ENCODE assay signal across 21 cellular contexts in the genomic region with DNA sequence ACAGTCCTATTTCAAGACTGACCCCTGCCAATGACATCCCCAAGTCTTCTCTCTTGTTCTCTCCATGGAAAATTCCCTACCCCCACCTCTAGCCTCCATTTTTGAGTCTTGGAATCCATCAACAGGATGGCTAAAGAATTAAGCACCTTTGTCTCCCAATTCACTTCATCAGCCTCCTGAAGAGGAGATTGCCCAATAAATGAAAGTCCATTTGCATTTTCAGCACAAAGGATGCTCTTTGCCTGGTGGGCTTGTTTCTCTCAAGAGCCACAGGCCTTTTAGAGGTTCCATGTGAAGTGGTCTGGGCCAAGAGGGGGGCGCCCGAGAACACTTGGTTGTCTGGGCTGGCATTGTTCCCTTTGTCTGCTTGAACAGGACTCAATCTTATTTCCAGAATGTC. TPM values are rescaled to one million over a fixed set of nuclear protein-coding genes. Genes with fewer than 3 reads are reported as not detected.
DNase-seq lines count a peak whose midpoint lies in the region; ATAC-seq and TF ChIP-seq lines count a peak whose summit lies in the region.
"Had no signal": no experiment of that assay in that cellular context is flagged by ENCODE, and none has a peak within 500 bp of the region (broad histone marks: within the 10 kb centered on the region; RNA-seq: fewer than 3 reads in every experiment).

No MANE protein-coding gene starts in this region.

- H2BK15ac ChIP-seq in neuronal stem cell (ENCODE audit: low read length): no peak overlapping the region

- TF ChIP-seq CTCF in GM23338 (conservative IDR thresholded peaks at IDR 0.05; ENCODE audit: low read depth in 2 of 2) (no peak), nephron progenitor cell (IDR thresholded peaks at IDR 0.05) (no peak)

- H3K4me1 Mint-ChIP-seq in GM23338: peaks cover 14% of the 10 kb centered on the region
- peaks cover 20% of the 10 kb centered on the region for H3K4me1 Mint-ChIP-seq in nephron progenitor cell
- H3K4me1 Mint-ChIP-seq: CD14-positive monocyte; CD4-positive, alpha-beta memory T cell; IgD-negative memory B cell had no signal

- no peaks in the 10 kb centered on the region for H3K27me3 ChIP-seq in GM23338 (ENCODE audit: insufficient read depth)
- no peaks in the 10 kb centered on the region for H3K27me3 ChIP-seq in ectodermal cell (ENCODE audit: control insufficient read depth, insufficient read depth, low read length, poor library complexity, severe bottlenecking)
- H3K27me3 ChIP-seq in neuronal stem cell (ENCODE audit: control insufficient read depth in 3 of 3, insufficient read depth in 3 of 3, low read depth in 1 of 3, low read length in 3 of 3): no peaks in the 10 kb centered on the region
- H3K27me3 ChIP-seq: BLaER1 had no signal

- no peak overlapping the region for H2BK120ac ChIP-seq in neuronal stem cell (ENCODE audit: low read depth, low read length)

- H2BK5ac ChIP-seq in neuronal stem cell (ENCODE audit: low read length): no peak overlapping the region

- H3K4me1 ChIP-seq in GM23338 (ENCODE audit: insufficient read depth): peaks cover 19% of the 10 kb centered on the region
- peaks cover 7% of the 10 kb centered on the region for H3K4me1 ChIP-seq in ectodermal cell (ENCODE audit: control insufficient read depth, insufficient read depth, low read length)
- peaks cover 2 to 5% of the 10 kb centered on the region in 2 donors for H3K4me1 ChIP-seq in neuronal stem cell (ENCODE audit: control insufficient read depth in 2 of 2, insufficient read depth in 1 of 2, low read depth in 1 of 2, low read length in 2 of 2)
- H3K4me1 ChIP-seq: BLaER1 had no signal

- DNase-seq in GM23338 (ENCODE audit: low spot score) (peak; percentile 16), nephron progenitor cell (no peak), neuronal stem cell (ENCODE audit: low spot score) (no peak), NCI-H1694 (lab: John Stamatoyannopoulos, UW) (no peak)
- DNase-seq: 8988T; CD4-positive, alpha-beta memory T cell; DMS153; DMS79; HFFc6 had no signal

- H3K27me3 Mint-ChIP-seq in GM23338 (ENCODE audit: insufficient read depth, low read depth, poor library complexity): peaks cover 7% of the 10 kb centered on the region
- peaks cover 2% of the 10 kb centered on the region for H3K27me3 Mint-ChIP-seq in nephron progenitor cell (ENCODE audit: low read depth, poor library complexity)
- H3K27me3 Mint-ChIP-seq: CD4-positive, alpha-beta memory T cell had no signal

- H4K8ac ChIP-seq in neuronal stem cell (ENCODE audit: low read depth, low read length): no peak overlapping the region

- H3K4me3 ChIP-seq in GM23338: no peak overlapping the region
- H3K4me3 ChIP-seq in ectodermal cell (ENCODE audit: insufficient read depth, low read depth, low read length): no peak overlapping the region
- no peak overlapping the region for H3K4me3 ChIP-seq in neuronal stem cell (ENCODE audit: low read length in 2 of 2)
- H3K4me3 ChIP-seq: BLaER1, GM12878 had no signal

- H2BK12ac ChIP-seq in neuronal stem cell (ENCODE audit: low read length): no peak overlapping the region

- no peak overlapping the region for H3K27ac ChIP-seq in GM23338 (ENCODE audit: low read depth)
- peak overlapping the region; percentile 27 for H3K27ac ChIP-seq in ectodermal cell (ENCODE audit: insufficient read depth, low read depth, low read length, poor library complexity, severe bottlenecking)
- peak overlapping the region; percentile 38 for H3K27ac ChIP-seq in neuronal stem cell (replicated peaks; ENCODE audit: low read length)
- H3K27ac ChIP-seq: BLaER1 had no signal

- H3K36me3 Mint-ChIP-seq in GM23338 (ENCODE audit: low read depth) (peaks cover 18% of the 10 kb centered on the region), nephron progenitor cell (ENCODE audit: low read depth) (peaks cover 9% of the 10 kb centered on the region)
- H3K36me3 Mint-ChIP-seq: CD14-positive monocyte; CD4-positive, alpha-beta memory T cell had no signal

- H3K9me3 ChIP-seq in ectodermal cell (ENCODE audit: control insufficient read depth, low read length): no peaks in the 10 kb centered on the region
- peaks cover 0 to 2% of the 10 kb centered on the region in 2 donors for H3K9me3 ChIP-seq in neuronal stem cell (replicated peaks in 1 of 2; ENCODE audit: control insufficient read depth in 2 of 2, insufficient read depth in 1 of 2, low read depth in 1 of 2, low read length in 2 of 2)

- H4K91ac ChIP-seq in neuronal stem cell (ENCODE audit: low read depth, low read length, poor library complexity): no peak overlapping the region

- H3F3A ChIP-seq in GM23338 (replicated peaks; ENCODE audit: low read depth): no peaks in the 10 kb centered on the region

- H2AFZ ChIP-seq in GM23338 (peak overlapping the region; percentile 91), neuronal stem cell (ENCODE audit: low read length) (peak overlapping the region; percentile 79)

- H3K4me2 ChIP-seq in GM23338: peak overlapping the region; percentile 56; the same call in 1 of the 2 replicates
- H3K4me2 ChIP-seq in neuronal stem cell (ENCODE audit: insufficient read depth, low read length, poor library complexity, severe bottlenecking): no peak overlapping the region
- H3K4me2 ChIP-seq: BLaER1 had no signal

- H3K79me1 ChIP-seq in neuronal stem cell (ENCODE audit: low read depth, low read length): no peaks in the 10 kb centered on the region

- H3K4ac ChIP-seq in neuronal stem cell (ENCODE audit: low read length): no peak overlapping the region

- H3K9ac ChIP-seq in neuronal stem cell (ENCODE audit: low read depth, low read length, poor library complexity): no peak overlapping the region
- H3K9ac ChIP-seq: BLaER1 had no signal

- H3K36me3 ChIP-seq in GM23338 (ENCODE audit: insufficient read depth) (no peaks in the 10 kb centered on the region), ectodermal cell (ENCODE audit: control insufficient read depth, insufficient read depth, low read length) (no peaks in the 10 kb centered on the region), neuronal stem cell (replicated peaks in 1 of 2; ENCODE audit: control insufficient read depth in 2 of 2, insufficient read depth in 2 of 2, low read length in 2 of 2) (no peaks in the 10 kb centered on the region)
- H3K36me3 ChIP-seq: BLaER1 had no signal

- H3K23ac ChIP-seq in neuronal stem cell (ENCODE audit: low read depth, low read length, poor library complexity): no peak overlapping the region

- 83 to 86% methylated on average over 2 of the region's 2 CpGs for WGBS in ectodermal cell, 2 experiments
- no CpG with 5 or more reads among the region's 2 CpGs for WGBS in neuronal stem cell (ENCODE audit: extremely low coverage in 2 of 2, insufficient read length in 2 of 2, insufficient replicate concordance in 1 of 2), 2 donors

- no peak overlapping the region for H3K27ac Mint-ChIP-seq in GM23338
- peak overlapping the region; percentile 26 for H3K27ac Mint-ChIP-seq in nephron progenitor cell
- H3K27ac Mint-ChIP-seq: CD4-positive, alpha-beta memory T cell; HFFc6; IgD-negative memory B cell had no signal

- ATAC-seq in GM23338: no peak
- no peak for ATAC-seq in HG03521 (IDR thresholded peaks at IDR 0.05; ENCODE audit: unreplicated experiment)
- no peak for ATAC-seq in HG03571 (IDR thresholded peaks at IDR 0.05; ENCODE audit: unreplicated experiment)
- ATAC-seq: GM12878, HCT116, HepG2 had no signal

- peaks cover 27% of the 10 kb centered on the region for H3K9me3 Mint-ChIP-seq in GM23338
- H3K9me3 Mint-ChIP-seq in nephron progenitor cell: peaks cover 39% of the 10 kb centered on the region
- H3K9me3 Mint-ChIP-seq: HFFc6 had no signal

- H3K4me3 Mint-ChIP-seq in GM23338: no peak overlapping the region
- H3K4me3 Mint-ChIP-seq in nephron progenitor cell: no peak overlapping the region
- H3K4me3 Mint-ChIP-seq: CD14-positive monocyte; CD4-positive, alpha-beta memory T cell; HFFc6; IgD-negative memory B cell had no signal

- no peaks in the 10 kb centered on the region for H4K20me1 ChIP-seq in GM23338 (replicated peaks; ENCODE audit: insufficient read depth)
- H4K20me1 ChIP-seq: BLaER1 had no signal

- peaks cover 10% of the 10 kb centered on the region; the same call in 1 of the 2 replicates for H3K9me2 ChIP-seq in GM23338 (ENCODE audit: insufficient read depth)

- H3K79me2 ChIP-seq in GM23338 (replicated peaks; ENCODE audit: insufficient read depth): no peaks in the 10 kb centered on the region

- H3K18ac ChIP-seq in neuronal stem cell (ENCODE audit: low read length): no peak overlapping the region

- H2AK5ac ChIP-seq in neuronal stem cell (ENCODE audit: low read depth, low read length): no peak overlapping the region

- H3K14ac ChIP-seq in neuronal stem cell (ENCODE audit: low read length): no peak overlapping the region

TF ChIP-seq in GM23338, 12 proteins besides CTCF, POLR2A, EP300 and RAD21 (continues in another document):
- TF ChIP-seq CREB1 (CRISPR knock-in tag; IDR thresholded peaks at IDR 0.05; ENCODE audit: low read depth) (no peak), JUNB (IDR thresholded peaks at IDR 0.05; ENCODE audit: unreplicated experiment) (no peak)

RNA-seq across cellular contexts. Expression of a gene that starts 12.6 kb away (rescaled TPM):
- not detected in 2 replicates for total RNA-seq in GM23338 (2014; rRNA removed; shearing (Covaris generic))
- polyA plus RNA-seq in GM23338 (2016; fragmentation: Nextera tagmentation; extraction: Ambion mirVana): not detected in 2 replicates
- not detected for polyA plus RNA-seq in ectodermal cell (2013, experiment 1 of 4)
- polyA plus RNA-seq in ectodermal cell (2013, experiment 2 of 4): not detected
- not detected for polyA plus RNA-seq in ectodermal cell (2013, experiment 3 of 4)
- polyA plus RNA-seq in ectodermal cell (2013, experiment 4 of 4): not detected
- polyA plus RNA-seq in neuronal stem cell (2013, experiment 1 of 2): 0.04 TPM
- polyA plus RNA-seq in neuronal stem cell (2013, experiment 2 of 2): 0.06 TPM
- total RNA-seq: A673, Daoy, G401, GM12878, HepG2, HFFc6 had no signal
- polyA plus RNA-seq: CD14-positive monocyte; CD4-positive, alpha-beta memory T cell; GM12878; IgD-negative memory B cell had no signal
